ENCODE assay signal across 1 cellular context in the genomic region with DNA sequence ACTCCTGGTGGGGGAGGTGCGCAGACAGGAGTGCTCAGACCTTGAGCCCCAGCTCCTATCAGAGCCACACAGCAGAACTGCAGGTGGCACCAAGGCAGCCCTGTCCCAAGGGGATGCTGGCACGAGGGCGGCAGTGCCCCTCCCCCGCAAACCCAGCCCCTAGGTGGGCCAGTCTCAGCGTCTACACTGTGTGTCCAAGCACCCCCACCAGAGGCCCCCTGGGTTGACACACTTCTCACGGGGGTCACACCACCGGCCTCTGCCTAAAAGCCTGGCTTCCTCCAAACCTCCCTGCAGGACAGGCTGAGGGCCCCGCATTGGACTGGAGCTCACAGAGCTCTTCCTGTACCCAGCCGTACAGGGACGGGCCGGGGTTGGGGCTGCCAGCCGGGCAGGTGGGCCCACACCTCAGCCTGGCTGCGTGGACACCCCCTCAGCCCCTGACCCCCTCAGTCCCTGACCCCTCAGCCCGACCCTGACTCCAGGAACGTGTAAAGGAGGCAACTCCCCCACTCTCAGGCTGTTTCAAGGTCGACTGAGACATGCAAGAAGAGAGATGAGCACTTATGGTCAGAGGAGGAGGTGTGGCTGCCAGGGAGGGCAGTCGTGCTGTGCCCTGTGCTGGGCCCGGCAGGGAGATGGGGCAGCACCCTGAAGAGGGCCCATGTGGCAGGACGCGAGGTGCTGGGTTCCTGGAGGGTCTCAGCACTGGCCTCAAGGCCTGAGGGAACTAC.
A peak's percentile ranks its signal among the peaks of the same experiment; 100 is the strongest.
TF ChIP-seq lines count a peak whose summit lies in the region.

No MANE protein-coding gene starts in this region.

TF ChIP-seq in HepG2, 621 proteins besides CTCF, POLR2A, EP300 and RAD21 (continued from another document and continues in another):
- TF ChIP-seq, protein P1, sequence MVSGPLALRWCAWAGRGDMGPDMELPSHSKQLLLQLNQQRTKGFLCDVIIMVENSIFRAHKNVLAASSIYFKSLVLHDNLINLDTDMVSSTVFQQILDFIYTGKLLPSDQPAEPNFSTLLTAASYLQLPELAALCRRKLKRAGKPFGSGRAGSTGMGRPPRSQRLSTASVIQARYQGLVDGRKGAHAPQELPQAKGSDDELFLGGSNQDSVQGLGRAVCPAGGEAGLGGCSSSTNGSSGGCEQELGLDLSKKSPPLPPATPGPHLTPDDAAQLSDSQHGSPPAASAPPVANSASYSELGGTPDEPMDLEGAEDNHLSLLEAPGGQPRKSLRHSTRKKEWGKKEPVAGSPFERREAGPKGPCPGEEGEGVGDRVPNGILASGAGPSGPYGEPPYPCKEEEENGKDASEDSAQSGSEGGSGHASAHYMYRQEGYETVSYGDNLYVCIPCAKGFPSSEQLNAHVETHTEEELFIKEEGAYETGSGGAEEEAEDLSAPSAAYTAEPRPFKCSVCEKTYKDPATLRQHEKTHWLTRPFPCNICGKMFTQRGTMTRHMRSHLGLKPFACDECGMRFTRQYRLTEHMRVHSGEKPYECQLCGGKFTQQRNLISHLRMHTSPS (CRISPR knock-in tag; IDR thresholded peaks at IDR 0.05; ENCODE audit: low read depth), result peak; percentile 37
- TF ChIP-seq ZNF878 (CRISPR knock-in tag; IDR thresholded peaks at IDR 0.05) (no peak), NCOA5 (CRISPR knock-in tag; IDR thresholded peaks at IDR 0.05) (no peak), PLRG1 (conservative IDR thresholded peaks at IDR 0.05) (no peak), SAFB2 (CRISPR knock-in tag; IDR thresholded peaks at IDR 0.05; ENCODE audit: borderline replicate concordance, low read depth) (no peak), ZSCAN31 (CRISPR knock-in tag; IDR thresholded peaks at IDR 0.05; ENCODE audit: low read depth) (no peak), MATR3 (CRISPR knock-in tag; IDR thresholded peaks at IDR 0.05) (no peak), SIN3B (IDR thresholded peaks at IDR 0.05; ENCODE audit: low read length) (no peak), ZSCAN9 (CRISPR knock-in tag; IDR thresholded peaks at IDR 0.05; ENCODE audit: borderline replicate concordance) (no peak), KAT8 (CRISPR knock-in tag; IDR thresholded peaks at IDR 0.05) (no peak), ZNF687 (CRISPR knock-in tag; IDR thresholded peaks at IDR 0.05) (peak; percentile 51), ZNF777 (CRISPR knock-in tag; IDR thresholded peaks at IDR 0.05) (no peak)
- TF ChIP-seq, protein P2, sequence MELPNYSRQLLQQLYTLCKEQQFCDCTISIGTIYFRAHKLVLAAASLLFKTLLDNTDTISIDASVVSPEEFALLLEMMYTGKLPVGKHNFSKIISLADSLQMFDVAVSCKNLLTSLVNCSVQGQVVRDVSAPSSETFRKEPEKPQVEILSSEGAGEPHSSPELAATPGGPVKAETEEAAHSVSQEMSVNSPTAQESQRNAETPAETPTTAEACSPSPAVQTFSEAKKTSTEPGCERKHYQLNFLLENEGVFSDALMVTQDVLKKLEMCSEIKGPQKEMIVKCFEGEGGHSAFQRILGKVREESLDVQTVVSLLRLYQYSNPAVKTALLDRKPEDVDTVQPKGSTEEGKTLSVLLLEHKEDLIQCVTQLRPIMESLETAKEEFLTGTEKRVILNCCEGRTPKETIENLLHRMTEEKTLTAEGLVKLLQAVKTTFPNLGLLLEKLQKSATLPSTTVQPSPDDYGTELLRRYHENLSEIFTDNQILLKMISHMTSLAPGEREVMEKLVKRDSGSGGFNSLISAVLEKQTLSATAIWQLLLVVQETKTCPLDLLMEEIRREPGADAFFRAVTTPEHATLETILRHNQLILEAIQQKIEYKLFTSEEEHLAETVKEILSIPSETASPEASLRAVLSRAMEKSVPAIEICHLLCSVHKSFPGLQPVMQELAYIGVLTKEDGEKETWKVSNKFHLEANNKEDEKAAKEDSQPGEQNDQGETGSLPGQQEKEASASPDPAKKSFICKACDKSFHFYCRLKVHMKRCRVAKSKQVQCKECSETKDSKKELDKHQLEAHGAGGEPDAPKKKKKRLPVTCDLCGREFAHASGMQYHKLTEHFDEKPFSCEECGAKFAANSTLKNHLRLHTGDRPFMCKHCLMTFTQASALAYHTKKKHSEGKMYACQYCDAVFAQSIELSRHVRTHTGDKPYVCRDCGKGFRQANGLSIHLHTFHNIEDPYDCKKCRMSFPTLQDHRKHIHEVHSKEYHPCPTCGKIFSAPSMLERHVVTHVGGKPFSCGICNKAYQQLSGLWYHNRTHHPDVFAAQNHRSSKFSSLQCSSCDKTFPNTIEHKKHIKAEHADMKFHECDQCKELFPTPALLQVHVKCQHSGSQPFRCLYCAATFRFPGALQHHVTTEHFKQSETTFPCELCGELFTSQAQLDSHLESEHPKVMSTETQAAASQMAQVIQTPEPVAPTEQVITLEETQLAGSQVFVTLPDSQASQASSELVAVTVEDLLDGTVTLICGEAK (IDR thresholded peaks at IDR 0.05), result no peak
- TF ChIP-seq, protein P2 (CRISPR knock-in tag; IDR thresholded peaks at IDR 0.05), result no peak
- TF ChIP-seq, protein P3, sequence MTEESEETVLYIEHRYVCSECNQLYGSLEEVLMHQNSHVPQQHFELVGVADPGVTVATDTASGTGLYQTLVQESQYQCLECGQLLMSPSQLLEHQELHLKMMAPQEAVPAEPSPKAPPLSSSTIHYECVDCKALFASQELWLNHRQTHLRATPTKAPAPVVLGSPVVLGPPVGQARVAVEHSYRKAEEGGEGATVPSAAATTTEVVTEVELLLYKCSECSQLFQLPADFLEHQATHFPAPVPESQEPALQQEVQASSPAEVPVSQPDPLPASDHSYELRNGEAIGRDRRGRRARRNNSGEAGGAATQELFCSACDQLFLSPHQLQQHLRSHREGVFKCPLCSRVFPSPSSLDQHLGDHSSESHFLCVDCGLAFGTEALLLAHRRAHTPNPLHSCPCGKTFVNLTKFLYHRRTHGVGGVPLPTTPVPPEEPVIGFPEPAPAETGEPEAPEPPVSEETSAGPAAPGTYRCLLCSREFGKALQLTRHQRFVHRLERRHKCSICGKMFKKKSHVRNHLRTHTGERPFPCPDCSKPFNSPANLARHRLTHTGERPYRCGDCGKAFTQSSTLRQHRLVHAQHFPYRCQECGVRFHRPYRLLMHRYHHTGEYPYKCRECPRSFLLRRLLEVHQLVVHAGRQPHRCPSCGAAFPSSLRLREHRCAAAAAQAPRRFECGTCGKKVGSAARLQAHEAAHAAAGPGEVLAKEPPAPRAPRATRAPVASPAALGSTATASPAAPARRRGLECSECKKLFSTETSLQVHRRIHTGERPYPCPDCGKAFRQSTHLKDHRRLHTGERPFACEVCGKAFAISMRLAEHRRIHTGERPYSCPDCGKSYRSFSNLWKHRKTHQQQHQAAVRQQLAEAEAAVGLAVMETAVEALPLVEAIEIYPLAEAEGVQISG (CRISPR knock-in tag; IDR thresholded peaks at IDR 0.05), result no peak
- TF ChIP-seq, protein P4, sequence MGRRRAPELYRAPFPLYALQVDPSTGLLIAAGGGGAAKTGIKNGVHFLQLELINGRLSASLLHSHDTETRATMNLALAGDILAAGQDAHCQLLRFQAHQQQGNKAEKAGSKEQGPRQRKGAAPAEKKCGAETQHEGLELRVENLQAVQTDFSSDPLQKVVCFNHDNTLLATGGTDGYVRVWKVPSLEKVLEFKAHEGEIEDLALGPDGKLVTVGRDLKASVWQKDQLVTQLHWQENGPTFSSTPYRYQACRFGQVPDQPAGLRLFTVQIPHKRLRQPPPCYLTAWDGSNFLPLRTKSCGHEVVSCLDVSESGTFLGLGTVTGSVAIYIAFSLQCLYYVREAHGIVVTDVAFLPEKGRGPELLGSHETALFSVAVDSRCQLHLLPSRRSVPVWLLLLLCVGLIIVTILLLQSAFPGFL (CRISPR knock-in tag; IDR thresholded peaks at IDR 0.05), result no peak
- TF ChIP-seq, protein P5, sequence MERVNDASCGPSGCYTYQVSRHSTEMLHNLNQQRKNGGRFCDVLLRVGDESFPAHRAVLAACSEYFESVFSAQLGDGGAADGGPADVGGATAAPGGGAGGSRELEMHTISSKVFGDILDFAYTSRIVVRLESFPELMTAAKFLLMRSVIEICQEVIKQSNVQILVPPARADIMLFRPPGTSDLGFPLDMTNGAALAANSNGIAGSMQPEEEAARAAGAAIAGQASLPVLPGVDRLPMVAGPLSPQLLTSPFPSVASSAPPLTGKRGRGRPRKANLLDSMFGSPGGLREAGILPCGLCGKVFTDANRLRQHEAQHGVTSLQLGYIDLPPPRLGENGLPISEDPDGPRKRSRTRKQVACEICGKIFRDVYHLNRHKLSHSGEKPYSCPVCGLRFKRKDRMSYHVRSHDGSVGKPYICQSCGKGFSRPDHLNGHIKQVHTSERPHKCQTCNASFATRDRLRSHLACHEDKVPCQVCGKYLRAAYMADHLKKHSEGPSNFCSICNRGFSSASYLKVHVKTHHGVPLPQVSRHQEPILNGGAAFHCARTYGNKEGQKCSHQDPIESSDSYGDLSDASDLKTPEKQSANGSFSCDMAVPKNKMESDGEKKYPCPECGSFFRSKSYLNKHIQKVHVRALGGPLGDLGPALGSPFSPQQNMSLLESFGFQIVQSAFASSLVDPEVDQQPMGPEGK (CRISPR knock-in tag; IDR thresholded peaks at IDR 0.05), result peak; percentile 40
